ENCODE assay signal across 21 cellular contexts in genomic region chr9:95444160-95444559, GRCh38.
"Had no signal": no experiment of that assay in that cellular context is flagged by ENCODE, and none has a peak within 500 bp of the region (broad histone marks: within the 10 kb centered on the region; RNA-seq: fewer than 3 reads in every experiment).

No MANE protein-coding gene starts in this region.

- H3K9me3 ChIP-seq: esophagus squamous epithelium, gastrocnemius medialis, heart right ventricle, left lung, lower lobe of right lung had no signal

- DNase-seq: cortex of kidney; effector CD8-positive, alpha-beta T cell; effector memory CD8-positive, alpha-beta T cell; endodermal cell; erythroblast; esophagus squamous epithelium; foreskin fibroblast; foreskin melanocyte; gastrocnemius medialis; glutamatergic neuron; head of caudate nucleus; heart right ventricle; hippocampal formation; left cardiac atrium; left lung; left ventricle myocardium superior; lower lobe of right lung; mesendoderm; midbrain had no signal

- H3K27ac ChIP-seq: epithelial cell of prostate, esophagus squamous epithelium, gastrocnemius medialis, heart right ventricle, left lung, lower lobe of right lung had no signal

- H3K4me1 ChIP-seq: esophagus squamous epithelium, gastrocnemius medialis, left lung, lower lobe of right lung had no signal

- H3K4me3 ChIP-seq: esophagus squamous epithelium, gastrocnemius medialis, heart right ventricle, left lung, lower lobe of right lung had no signal

- H3K27me3 ChIP-seq: esophagus squamous epithelium, gastrocnemius medialis, heart right ventricle, left lung had no signal

- ATAC-seq: effector memory CD8-positive, alpha-beta T cell; esophagus mucosa; gastrocnemius medialis; heart right ventricle; left cardiac atrium; left lung; left ventricle myocardium superior; lower lobe of right lung had no signal
